In the genomic region with DNA sequence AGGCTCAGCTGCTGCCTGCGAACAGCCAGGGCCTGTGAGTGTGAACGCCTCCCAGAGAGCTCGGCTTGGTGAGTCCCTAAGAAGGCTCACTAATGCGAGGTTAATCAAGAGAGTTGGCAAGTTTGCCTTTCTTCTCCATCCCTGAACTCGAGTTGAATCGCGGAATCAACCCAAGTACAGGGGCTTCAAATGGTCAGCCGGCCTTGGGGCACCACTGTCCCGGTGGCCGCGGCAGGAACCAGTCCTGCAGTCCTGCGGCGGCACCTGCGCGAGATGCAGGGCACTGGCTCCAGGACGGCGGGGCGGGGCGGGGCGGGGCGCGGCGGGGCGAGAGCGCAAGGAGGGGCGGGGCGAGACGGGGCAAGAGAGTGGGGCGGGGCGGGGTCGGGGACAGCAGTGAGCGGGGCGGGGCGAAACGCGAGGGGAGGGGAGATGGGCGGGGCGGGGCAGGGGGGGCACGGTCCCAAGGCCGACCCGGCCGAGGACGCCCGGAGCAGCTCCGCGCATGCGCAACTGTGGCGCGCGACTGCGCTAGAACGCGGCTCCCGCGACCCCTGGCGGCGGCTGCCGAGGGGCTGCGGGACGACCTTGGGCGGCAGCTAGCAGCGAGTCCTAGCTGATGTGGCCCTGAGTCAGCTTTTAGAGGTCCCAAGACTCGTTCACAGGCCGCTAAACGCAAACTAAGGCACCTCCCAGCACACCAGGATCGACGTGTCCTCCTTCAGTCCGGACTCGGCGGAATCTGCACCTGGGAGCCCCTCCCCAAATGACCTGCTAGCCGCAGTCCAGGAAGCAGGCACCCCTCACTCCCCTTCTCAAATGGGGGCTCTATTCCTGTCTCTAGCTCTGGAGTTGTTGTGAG, we compare ENCODE assay signal across 8 cellular contexts. TPM values are rescaled to one million over a fixed set of nuclear protein-coding genes. Genes with fewer than 3 reads are reported as not detected.
DNase-seq lines count a peak whose midpoint lies in the region; ATAC-seq and TF ChIP-seq lines count a peak whose summit lies in the region.

No MANE protein-coding gene starts in this region.

- peak overlapping the region; percentile 61 for H3K4me3 ChIP-seq in GM23338
- H3K4me3 ChIP-seq in fibroblast of villous mesenchyme (ENCODE audit: low read depth, low read length), result peak overlapping the region; percentile 66
- peak overlapping the region; percentile 43 for H3K4me3 ChIP-seq in neural progenitor cell
- H3K4me3 ChIP-seq in stomach smooth muscle (ENCODE audit: low read length in 2 of 2), result peak overlapping the region; percentile 70 to 79

- ATAC-seq in GM23338, result peak; percentile 90

- H3K4me2 ChIP-seq in GM23338, result peak overlapping the region; percentile 87
- peak overlapping the region; percentile 76 for H3K4me2 ChIP-seq in neural progenitor cell

- H3K9me3 ChIP-seq in neural progenitor cell (ENCODE audit: low read depth) (no peaks in the 10 kb centered on the region), stomach smooth muscle (ENCODE audit: control insufficient read depth in 2 of 2, low read length in 2 of 2) (peaks cover 0 to 5% of the 10 kb centered on the region in 2 donors)

- H3K27ac Mint-ChIP-seq in GM23338 (peak overlapping the region; percentile 86; the same call in 1 of the 2 replicates), neural progenitor cell (no peak overlapping the region)

- peak overlapping the region; percentile 62 for H3K4me3 Mint-ChIP-seq in GM23338
- peak overlapping the region; percentile 75 for H3K4me3 Mint-ChIP-seq in neural progenitor cell

- H3K36me3 Mint-ChIP-seq in GM23338 (ENCODE audit: low read depth), result no peaks in the 10 kb centered on the region; the same call in 2 of the 3 replicates
- H3K36me3 Mint-ChIP-seq in neural progenitor cell, result peaks cover 7% of the 10 kb centered on the region

- H3K9me2 ChIP-seq in GM23338 (ENCODE audit: insufficient read depth), result no peaks in the 10 kb centered on the region

- peak overlapping the region; percentile 90; the same call in 1 of the 2 replicates for H3K27ac ChIP-seq in GM23338 (ENCODE audit: low read depth)
- H3K27ac ChIP-seq in neural progenitor cell, result no peak overlapping the region
- peak overlapping the region; percentile 97 for H3K27ac ChIP-seq in stomach smooth muscle (ENCODE audit: low read length)

- no peaks in the 10 kb centered on the region for H3K36me3 ChIP-seq in GM23338 (ENCODE audit: insufficient read depth)
- no peaks in the 10 kb centered on the region for H3K36me3 ChIP-seq in neural progenitor cell
- peaks cover 0 to 2% of the 10 kb centered on the region in 2 donors for H3K36me3 ChIP-seq in stomach smooth muscle (ENCODE audit: control insufficient read depth in 2 of 2, insufficient read depth in 2 of 2, low read length in 2 of 2)

- H3K27me3 ChIP-seq in GM23338 (ENCODE audit: insufficient read depth), result peaks cover 9% of the 10 kb centered on the region
- peaks cover 10% of the 10 kb centered on the region for H3K27me3 ChIP-seq in neural progenitor cell
- no peaks in the 10 kb centered on the region for H3K27me3 ChIP-seq in stomach smooth muscle (ENCODE audit: control insufficient read depth in 1 of 2, insufficient read depth in 2 of 2, low read length in 2 of 2)

- H3K4me1 ChIP-seq in GM23338 (ENCODE audit: insufficient read depth) (peaks cover 6% of the 10 kb centered on the region; the same call in 1 of the 2 replicates), neural progenitor cell (peaks cover 4% of the 10 kb centered on the region), stomach smooth muscle (ENCODE audit: control insufficient read depth, insufficient read depth, low read length) (peaks cover 33% of the 10 kb centered on the region)

- H3K27me3 Mint-ChIP-seq in GM23338 (ENCODE audit: insufficient read depth, low read depth, poor library complexity) (peaks cover 7% of the 10 kb centered on the region), neural progenitor cell (ENCODE audit: insufficient read depth, low read depth) (peaks cover 5% of the 10 kb centered on the region)

- H3K9ac ChIP-seq in neural progenitor cell (no peak overlapping the region), stomach smooth muscle (ENCODE audit: low read length in 2 of 2) (peak overlapping the region; percentile 91 to 97)

- no peaks in the 10 kb centered on the region for H4K20me1 ChIP-seq in GM23338 (replicated peaks; ENCODE audit: insufficient read depth)
- H4K20me1 ChIP-seq in neural progenitor cell (ENCODE audit: low read depth), result no peaks in the 10 kb centered on the region

- H3F3A ChIP-seq in GM23338 (replicated peaks; ENCODE audit: low read depth), result peaks cover 7% of the 10 kb centered on the region
- H3F3A ChIP-seq in neural progenitor cell (ENCODE audit: low read depth), result peaks cover 6% of the 10 kb centered on the region

- H3K79me2 ChIP-seq in GM23338 (replicated peaks; ENCODE audit: insufficient read depth) (no peaks in the 10 kb centered on the region), neural progenitor cell (ENCODE audit: low read depth) (no peaks in the 10 kb centered on the region)

- TF ChIP-seq CTCF in GM23338 (conservative IDR thresholded peaks at IDR 0.05; ENCODE audit: low read depth in 2 of 2) (peak; percentile 55 to 90), fibroblast of villous mesenchyme (IDR thresholded peaks at IDR 0.05; ENCODE audit: insufficient read depth, low read depth, low read length) (peak; percentile 83), neural progenitor cell (IDR thresholded peaks at IDR 0.05) (peak; percentile 75)

- DNase-seq in ELF-1 (ENCODE audit: low read depth, low spot score), result peak; percentile 93
- DNase-seq in GM23338 (ENCODE audit: low spot score), result peak; percentile 93
- peak; percentile 81 for DNase-seq in LHCN-M2 (ENCODE audit: low read depth)
- DNase-seq in RPMI7951 (ENCODE audit: low read depth), result peak; percentile 80
- DNase-seq in activated effector memory CD4-positive, alpha-beta T cell treated with Interleukin-2 at 50 U/mL for 16 hours, result peak; percentile 94
- peak; percentile 91 for DNase-seq in fibroblast of villous mesenchyme (ENCODE audit: low read depth)
- DNase-seq in neural progenitor cell (ENCODE audit: low spot score), result peak; percentile 98

- H3K4me1 Mint-ChIP-seq in GM23338 (peaks cover 24% of the 10 kb centered on the region), neural progenitor cell (peaks cover 10% of the 10 kb centered on the region)

- peak overlapping the region; percentile 94 for H2AFZ ChIP-seq in GM23338
- H2AFZ ChIP-seq in neural progenitor cell (replicated peaks), result peak overlapping the region; percentile 92

- peaks cover 8% of the 10 kb centered on the region; the same call in 2 of the 3 replicates for H3K9me3 Mint-ChIP-seq in GM23338
- peaks cover 7% of the 10 kb centered on the region for H3K9me3 Mint-ChIP-seq in neural progenitor cell

TF ChIP-seq in GM23338, 12 proteins besides CTCF, POLR2A, EP300 and RAD21 (continues in another document):
- TF ChIP-seq CREB1 (CRISPR knock-in tag; IDR thresholded peaks at IDR 0.05; ENCODE audit: low read depth), result 0 out of 2 replicates have a peak, but pooled peaks have one; percentile 15
- TF ChIP-seq ZNF114 (CRISPR knock-in tag; IDR thresholded peaks at IDR 0.05), result no peak
- TF ChIP-seq POLR2AphosphoS5 (IDR thresholded peaks at IDR 0.05; ENCODE audit: low read depth), result 0 out of 2 replicates have a peak, but pooled peaks have one; percentile 49
- no peak for TF ChIP-seq NANOG (IDR thresholded peaks at IDR 0.05; ENCODE audit: borderline replicate concordance)
- TF ChIP-seq, protein P1, sequence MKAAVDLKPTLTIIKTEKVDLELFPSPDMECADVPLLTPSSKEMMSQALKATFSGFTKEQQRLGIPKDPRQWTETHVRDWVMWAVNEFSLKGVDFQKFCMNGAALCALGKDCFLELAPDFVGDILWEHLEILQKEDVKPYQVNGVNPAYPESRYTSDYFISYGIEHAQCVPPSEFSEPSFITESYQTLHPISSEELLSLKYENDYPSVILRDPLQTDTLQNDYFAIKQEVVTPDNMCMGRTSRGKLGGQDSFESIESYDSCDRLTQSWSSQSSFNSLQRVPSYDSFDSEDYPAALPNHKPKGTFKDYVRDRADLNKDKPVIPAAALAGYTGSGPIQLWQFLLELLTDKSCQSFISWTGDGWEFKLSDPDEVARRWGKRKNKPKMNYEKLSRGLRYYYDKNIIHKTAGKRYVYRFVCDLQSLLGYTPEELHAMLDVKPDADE (IDR thresholded peaks at IDR 0.05), result no peak

RNA-seq across cellular contexts. Expression of a gene that starts 58.0 kb away (rescaled TPM):
- 16.5 and 28.6 TPM in 2 replicates for total RNA-seq in GM23338 (2014; rRNA removed; shearing (Covaris generic))
- polyA plus RNA-seq in GM23338 (2016; fragmentation: Nextera tagmentation; extraction: Ambion mirVana), result 7.9 and 10.1 TPM in 2 replicates
- total RNA-seq in LHCN-M2 (2014; rRNA removed) (30.8 and 36.4 TPM in 2 replicates), fibroblast of villous mesenchyme (16.8 and 25.8 TPM in 2 replicates), neural progenitor cell (ENCODE audit: low replicate concordance) (19.0 and 20.6 TPM in 2 replicates)
- polyA plus RNA-seq in LHCN-M2 (2012), result 22.4 TPM
- total RNA-seq in RPMI7951 (2014; rRNA removed; shearing (Covaris generic)), result 6.3 and 22.1 TPM in 2 replicates
